ENCODE assay signal across 13 cellular contexts in the genomic region with DNA sequence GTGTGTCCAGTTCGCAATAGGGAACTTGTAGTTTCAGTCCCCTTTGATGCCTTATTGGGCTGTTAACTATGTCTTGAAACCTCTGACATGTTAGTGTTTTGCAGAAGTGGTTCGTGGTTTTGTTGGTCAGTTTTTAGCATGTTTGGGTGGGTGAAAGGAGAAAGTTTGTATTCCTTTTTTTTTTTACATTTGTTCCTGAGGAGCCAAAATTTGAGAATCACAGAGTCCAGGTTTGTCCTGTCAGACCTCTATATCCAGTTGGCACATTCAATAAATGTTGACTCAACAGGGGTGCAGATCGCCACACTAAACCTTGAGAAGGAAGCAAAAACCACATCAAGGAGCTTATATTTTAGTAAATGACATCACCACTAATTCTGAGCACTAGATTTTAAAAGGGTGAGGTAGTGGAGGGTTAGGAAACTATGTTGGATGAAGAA. TPM values are rescaled to one million over a fixed set of nuclear protein-coding genes. Genes with fewer than 3 reads are reported as not detected.
DNase-seq lines count a peak whose midpoint lies in the region; ATAC-seq and TF ChIP-seq lines count a peak whose summit lies in the region.
"Had no signal": no experiment of that assay in that cellular context is flagged by ENCODE, and none has a peak within 500 bp of the region (broad histone marks: within the 10 kb centered on the region; RNA-seq: fewer than 3 reads in every experiment).

No MANE protein-coding gene starts in this region.

- no peak overlapping the region for H3K27ac Mint-ChIP-seq in activated T-helper 17 cell treated with anti-CD3 and anti-CD28 coated beads, Interleukin-2, amount 50 U/mL, for 72 hours

- in situ Hi-C loops in GM13977 (cut with MboI; ENCODE audit: low pct_unique_long_range_greater_than_20kb, low sequenced_read_pairs, unreplicated experiment), result no loop called here

- H3K9me3 Mint-ChIP-seq in activated T-helper 17 cell treated with anti-CD3 and anti-CD28 coated beads, Interleukin-2, amount 50 U/mL, for 72 hours, result no peaks in the 10 kb centered on the region

- DNase-seq in CD1c-positive myeloid dendritic cell (ENCODE audit: extremely low spot score) (peak; percentile 56), activated gamma-delta T cell (lab: John Stamatoyannopoulos, UW) (no peak), GM13977 (ENCODE audit: low spot score) (no peak), NCI-H526 treated with DMSO at 0.1 percent for 48 hours (lab: John Stamatoyannopoulos, UW) (no peak), NCI-H2171 treated with DMSO at 0.1 percent for 48 hours (lab: John Stamatoyannopoulos, UW) (no peak)
- DNase-seq: activated CD8-positive, alpha-beta memory T cell treated with anti-CD3 and anti-CD28 coated beads for 24 hours; glutamatergic neuron; NCI-H1105 treated with DMSO at 0.1 percent for 48 hours; small intestine had no signal

- no peak for TF ChIP-seq CTCF in GM13977 (IDR thresholded peaks at IDR 0.05; ENCODE audit: extremely low read depth, insufficient read depth, missing control alignments)

- H3K4me1 Mint-ChIP-seq in activated T-helper 17 cell treated with anti-CD3 and anti-CD28 coated beads, Interleukin-2, amount 50 U/mL, for 72 hours, result peaks cover 15% of the 10 kb centered on the region

- ATAC-seq in GM19468 (IDR thresholded peaks at IDR 0.05; ENCODE audit: extremely low read depth, unreplicated experiment) (peak; percentile 51), HG03457 (IDR thresholded peaks at IDR 0.05; ENCODE audit: unreplicated experiment) (peak; percentile 76)
- peak; percentile 38 for ATAC-seq in activated T-helper 17 cell treated with anti-CD3 and anti-CD28 coated beads, Interleukin-2, amount 50 U/mL, for 72 hours (replicated peaks)

- peaks cover 6% of the 10 kb centered on the region for H3K36me3 Mint-ChIP-seq in activated T-helper 17 cell treated with anti-CD3 and anti-CD28 coated beads, Interleukin-2, amount 50 U/mL, for 72 hours (ENCODE audit: low read depth)

- no peaks in the 10 kb centered on the region for H3K27me3 Mint-ChIP-seq in activated T-helper 17 cell treated with anti-CD3 and anti-CD28 coated beads, Interleukin-2, amount 50 U/mL, for 72 hours

- no peak overlapping the region for H3K4me3 Mint-ChIP-seq in activated T-helper 17 cell treated with anti-CD3 and anti-CD28 coated beads, Interleukin-2, amount 50 U/mL, for 72 hours

RNA-seq across cellular contexts. Expression of gene DLG3, which starts 26.2 kb away (rescaled TPM):
- total RNA-seq in activated T-helper 17 cell treated with anti-CD3 and anti-CD28 coated beads, Interleukin-2, amount 50 U/mL, for 72 hours, result 10 to 100 TPM; 17.3 to 17.6 TPM

RNA-seq across cellular contexts. Expression of gene GDPD2, which starts 47.8 kb away (rescaled TPM):
- total RNA-seq in activated T-helper 17 cell treated with anti-CD3 and anti-CD28 coated beads, Interleukin-2, amount 50 U/mL, for 72 hours, result under 1 TPM; 0.24 to 0.69 TPM
- total RNA-seq: cardiac septum had no signal
